Comparison of ENCODE assay signal across 19 cellular contexts in the genomic region with DNA sequence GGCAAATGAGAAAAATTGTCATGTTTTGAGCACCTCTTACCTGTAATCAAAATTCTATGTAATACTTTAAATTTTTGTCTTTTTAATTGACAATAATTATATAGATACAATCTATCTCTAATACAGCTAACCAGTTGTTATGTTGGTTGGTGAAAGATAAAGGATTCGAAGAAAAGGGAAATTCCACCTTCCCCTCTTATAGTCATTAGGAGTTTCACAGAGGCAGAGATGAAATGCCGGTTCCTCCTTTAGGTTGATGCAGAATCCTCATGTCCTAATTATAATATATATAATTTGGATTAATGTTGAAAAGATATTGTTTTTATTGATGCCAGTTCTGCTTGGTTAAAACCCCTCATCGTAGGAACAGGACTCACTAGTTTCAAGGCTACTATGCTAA.
"Had no signal": no experiment of that assay in that cellular context is flagged by ENCODE, and none has a peak within 500 bp of the region (broad histone marks: within the 10 kb centered on the region; RNA-seq: fewer than 3 reads in every experiment).

No MANE protein-coding gene starts in this region.

- H3K9ac ChIP-seq: neural progenitor cell had no signal

- H3K27ac ChIP-seq: epithelial cell of prostate, heart right ventricle, left lung, neural progenitor cell, testis had no signal

- H3K4me3 Mint-ChIP-seq: activated CD4-positive, alpha-beta memory T cell treated with anti-CD3 and anti-CD28 coated beads, Interleukin-2, amount 10 ng/mL, durations not matched to agents 7 days and 5 days; activated naive CD8-positive, alpha-beta T cell treated with anti-CD3 and anti-CD28 coated beads, Interleukin-2, amount 50 U/mL, for 24 hours; naive thymus-derived CD4-positive, alpha-beta T cell; neural progenitor cell had no signal

- DNase-seq: activated CD4-positive, alpha-beta memory T cell treated with anti-CD3 and anti-CD28 coated beads, Interleukin-2, amount 10 ng/mL, durations not matched to agents 7 days and 5 days; activated CD4-positive, alpha-beta T cell treated with anti-CD3 and anti-CD28 coated beads for 4 hours; activated CD4-positive, CD25-positive, alpha-beta regulatory T cell; activated effector memory CD4-positive, alpha-beta T cell treated with anti-CD3 and anti-CD28 coated beads, Interleukin-2, amount 50 U/mL, for 16 hours; activated naive CD4-positive, alpha-beta T cell treated with anti-CD3 and anti-CD28 coated beads, Interleukin-2, amount 50 U/mL, for 16 hours; activated naive CD8-positive, alpha-beta T cell treated with anti-CD3 and anti-CD28 coated beads, Interleukin-2, amount 50 U/mL, for 24 hours; cortex of kidney; heart right ventricle; kidney glomerular epithelial cell; left lung; naive thymus-derived CD4-positive, alpha-beta T cell; small intestine; stimulated activated CD4-positive, alpha-beta T cell treated with anti-CD3 and anti-CD28 coated beads, Interleukin-2, amount 100 ng/mL, for 24 hours; stimulated activated naive CD4-positive, alpha-beta T cell; T-helper 1 cell; testis; trophoblast cell had no signal

- H3K27ac Mint-ChIP-seq: activated CD4-positive, alpha-beta memory T cell treated with anti-CD3 and anti-CD28 coated beads, Interleukin-2, amount 10 ng/mL, durations not matched to agents 7 days and 5 days; activated naive CD8-positive, alpha-beta T cell treated with anti-CD3 and anti-CD28 coated beads, Interleukin-2, amount 50 U/mL, for 24 hours; neural progenitor cell had no signal

- H3K9me3 Mint-ChIP-seq: activated CD4-positive, alpha-beta memory T cell treated with anti-CD3 and anti-CD28 coated beads, Interleukin-2, amount 10 ng/mL, durations not matched to agents 7 days and 5 days; activated naive CD8-positive, alpha-beta T cell treated with anti-CD3 and anti-CD28 coated beads, Interleukin-2, amount 50 U/mL, for 24 hours; neural progenitor cell had no signal

- H3K9me3 ChIP-seq: heart right ventricle, left lung, testis had no signal

- H3K4me3 ChIP-seq: heart right ventricle, left lung, neural progenitor cell, testis had no signal

- H3K27me3 Mint-ChIP-seq: activated CD4-positive, alpha-beta memory T cell treated with anti-CD3 and anti-CD28 coated beads, Interleukin-2, amount 10 ng/mL, durations not matched to agents 7 days and 5 days; activated naive CD8-positive, alpha-beta T cell treated with anti-CD3 and anti-CD28 coated beads, Interleukin-2, amount 50 U/mL, for 24 hours; naive thymus-derived CD4-positive, alpha-beta T cell had no signal

- H3K4me1 ChIP-seq: heart right ventricle, left lung, testis had no signal

- H3K27me3 ChIP-seq: heart right ventricle, left lung, neural progenitor cell, testis had no signal
